In the genomic region with DNA sequence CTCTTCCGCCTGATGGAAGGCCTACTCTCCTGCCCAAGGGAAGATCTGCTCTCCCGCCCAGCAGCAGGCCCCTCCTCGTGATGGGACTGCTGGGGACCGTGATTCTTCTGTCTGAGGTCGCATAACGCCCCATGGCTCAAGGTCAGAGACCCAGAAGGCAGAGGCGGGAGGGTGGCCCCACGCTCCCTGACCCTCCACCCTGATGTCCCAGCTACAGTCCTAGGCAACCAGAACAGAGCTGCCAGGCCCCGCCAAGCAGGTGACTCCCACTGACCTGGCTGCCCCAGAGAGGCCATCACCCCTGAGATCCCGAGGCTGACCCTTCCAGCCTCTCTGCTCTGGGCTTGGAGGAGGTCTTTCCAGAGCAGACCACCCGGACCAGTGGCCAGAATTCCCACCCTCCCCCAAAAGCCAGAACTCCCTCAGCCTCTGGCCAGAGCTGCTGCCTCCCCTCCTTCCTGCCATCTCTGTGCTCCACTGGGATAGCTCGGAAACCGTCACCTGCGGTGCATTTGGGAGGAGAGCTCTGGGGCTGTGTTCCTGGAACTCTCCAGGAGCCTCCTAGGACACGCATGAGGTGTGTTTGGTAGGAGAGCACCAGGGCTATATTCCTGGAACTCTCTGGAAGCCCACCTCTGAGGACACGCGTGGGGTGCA, we compare ENCODE assay signal across 1 cellular context.
A peak's percentile ranks its signal among the peaks of the same experiment; 100 is the strongest.
TF ChIP-seq lines count a peak whose summit lies in the region.

No MANE protein-coding gene starts in this region.

TF ChIP-seq in HepG2, 621 proteins besides CTCF, POLR2A, EP300 and RAD21 (continued from another document):
- TF ChIP-seq, protein P1, sequence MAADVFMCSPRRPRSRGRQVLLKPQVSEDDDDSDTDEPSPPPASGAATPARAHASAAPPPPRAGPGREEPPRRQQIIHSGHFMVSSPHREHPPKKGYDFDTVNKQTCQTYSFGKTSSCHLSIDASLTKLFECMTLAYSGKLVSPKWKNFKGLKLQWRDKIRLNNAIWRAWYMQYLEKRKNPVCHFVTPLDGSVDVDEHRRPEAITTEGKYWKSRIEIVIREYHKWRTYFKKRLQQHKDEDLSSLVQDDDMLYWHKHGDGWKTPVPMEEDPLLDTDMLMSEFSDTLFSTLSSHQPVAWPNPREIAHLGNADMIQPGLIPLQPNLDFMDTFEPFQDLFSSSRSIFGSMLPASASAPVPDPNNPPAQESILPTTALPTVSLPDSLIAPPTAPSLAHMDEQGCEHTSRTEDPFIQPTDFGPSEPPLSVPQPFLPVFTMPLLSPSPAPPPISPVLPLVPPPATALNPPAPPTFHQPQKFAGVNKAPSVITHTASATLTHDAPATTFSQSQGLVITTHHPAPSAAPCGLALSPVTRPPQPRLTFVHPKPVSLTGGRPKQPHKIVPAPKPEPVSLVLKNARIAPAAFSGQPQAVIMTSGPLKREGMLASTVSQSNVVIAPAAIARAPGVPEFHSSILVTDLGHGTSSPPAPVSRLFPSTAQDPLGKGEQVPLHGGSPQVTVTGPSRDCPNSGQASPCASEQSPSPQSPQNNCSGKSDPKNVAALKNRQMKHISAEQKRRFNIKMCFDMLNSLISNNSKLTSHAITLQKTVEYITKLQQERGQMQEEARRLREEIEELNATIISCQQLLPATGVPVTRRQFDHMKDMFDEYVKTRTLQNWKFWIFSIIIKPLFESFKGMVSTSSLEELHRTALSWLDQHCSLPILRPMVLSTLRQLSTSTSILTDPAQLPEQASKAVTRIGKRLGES (CRISPR knock-in tag; IDR thresholded peaks at IDR 0.05; ENCODE audit: borderline replicate concordance) = no peak
- TF ChIP-seq ZBTB33 (CRISPR knock-in tag; IDR thresholded peaks at IDR 0.05) (no peak), BHLHE40 (IDR thresholded peaks at IDR 0.05; ENCODE audit: low read length) (no peak), KDM4B (CRISPR knock-in tag; IDR thresholded peaks at IDR 0.05) (no peak), ESRRA (CRISPR knock-in tag; IDR thresholded peaks at IDR 0.05; ENCODE audit: low read depth) (peak; percentile 60; the same call in 1 of the 2 replicates), ZNF350 (CRISPR knock-in tag; IDR thresholded peaks at IDR 0.05; ENCODE audit: borderline replicate concordance, low read depth) (0 out of 2 replicates have a peak, but pooled peaks have one; percentile 6), TBL1XR1 (IDR thresholded peaks at IDR 0.05; ENCODE audit: borderline replicate concordance, low read length, partially characterized antibody) (no peak), MTA1 (CRISPR knock-in tag; IDR thresholded peaks at IDR 0.05; ENCODE audit: borderline replicate concordance) (peak; percentile 31; the same call in 1 of the 2 replicates), ISX (CRISPR knock-in tag; conservative IDR thresholded peaks at IDR 0.05) (no peak), TBX3 (IDR thresholded peaks at IDR 0.05; ENCODE audit: borderline replicate concordance) (no peak), ERF (CRISPR knock-in tag; IDR thresholded peaks at IDR 0.05) (no peak), ZNF136 (CRISPR knock-in tag; IDR thresholded peaks at IDR 0.05; ENCODE audit: low read depth) (no peak), KDM5A (IDR thresholded peaks at IDR 0.05; ENCODE audit: borderline replicate concordance, low read length) (no peak), FOXO1 (CRISPR knock-in tag; IDR thresholded peaks at IDR 0.05) (no peak), ZNF343 (CRISPR knock-in tag; IDR thresholded peaks at IDR 0.05) (no peak), BRCA1 (CRISPR knock-in tag; IDR thresholded peaks at IDR 0.05) (no peak), NKX3-1 (CRISPR knock-in tag; IDR thresholded peaks at IDR 0.05) (no peak), SMC3 (IDR thresholded peaks at IDR 0.05; ENCODE audit: low read length) (no peak), KLF11 (CRISPR knock-in tag; IDR thresholded peaks at IDR 0.05) (no peak), ZC3H13 (CRISPR knock-in tag; IDR thresholded peaks at IDR 0.05) (0 out of 2 replicates have a peak, but pooled peaks have one; percentile 21), ZNF3 (CRISPR knock-in tag; IDR thresholded peaks at IDR 0.05) (no peak), ZHX1 (CRISPR knock-in tag; IDR thresholded peaks at IDR 0.05; ENCODE audit: low read depth) (no peak), PITX1 (CRISPR knock-in tag; IDR thresholded peaks at IDR 0.05) (0 out of 2 replicates have a peak, but pooled peaks have one; percentile 11), HDAC2 (CRISPR knock-in tag; IDR thresholded peaks at IDR 0.05) (peak; percentile 37; the same call in 1 of the 2 replicates), ZNF772 (CRISPR knock-in tag; IDR thresholded peaks at IDR 0.05) (0 out of 2 replicates have a peak, but pooled peaks have one; percentile 33), TFDP1 (CRISPR knock-in tag; IDR thresholded peaks at IDR 0.05; ENCODE audit: borderline replicate concordance) (peak; percentile 28; the same call in 1 of the 2 replicates), ZNF781 (CRISPR knock-in tag; IDR thresholded peaks at IDR 0.05; ENCODE audit: borderline replicate concordance, not compliant biosample characterization) (no peak)
- TF ChIP-seq, protein P2, sequence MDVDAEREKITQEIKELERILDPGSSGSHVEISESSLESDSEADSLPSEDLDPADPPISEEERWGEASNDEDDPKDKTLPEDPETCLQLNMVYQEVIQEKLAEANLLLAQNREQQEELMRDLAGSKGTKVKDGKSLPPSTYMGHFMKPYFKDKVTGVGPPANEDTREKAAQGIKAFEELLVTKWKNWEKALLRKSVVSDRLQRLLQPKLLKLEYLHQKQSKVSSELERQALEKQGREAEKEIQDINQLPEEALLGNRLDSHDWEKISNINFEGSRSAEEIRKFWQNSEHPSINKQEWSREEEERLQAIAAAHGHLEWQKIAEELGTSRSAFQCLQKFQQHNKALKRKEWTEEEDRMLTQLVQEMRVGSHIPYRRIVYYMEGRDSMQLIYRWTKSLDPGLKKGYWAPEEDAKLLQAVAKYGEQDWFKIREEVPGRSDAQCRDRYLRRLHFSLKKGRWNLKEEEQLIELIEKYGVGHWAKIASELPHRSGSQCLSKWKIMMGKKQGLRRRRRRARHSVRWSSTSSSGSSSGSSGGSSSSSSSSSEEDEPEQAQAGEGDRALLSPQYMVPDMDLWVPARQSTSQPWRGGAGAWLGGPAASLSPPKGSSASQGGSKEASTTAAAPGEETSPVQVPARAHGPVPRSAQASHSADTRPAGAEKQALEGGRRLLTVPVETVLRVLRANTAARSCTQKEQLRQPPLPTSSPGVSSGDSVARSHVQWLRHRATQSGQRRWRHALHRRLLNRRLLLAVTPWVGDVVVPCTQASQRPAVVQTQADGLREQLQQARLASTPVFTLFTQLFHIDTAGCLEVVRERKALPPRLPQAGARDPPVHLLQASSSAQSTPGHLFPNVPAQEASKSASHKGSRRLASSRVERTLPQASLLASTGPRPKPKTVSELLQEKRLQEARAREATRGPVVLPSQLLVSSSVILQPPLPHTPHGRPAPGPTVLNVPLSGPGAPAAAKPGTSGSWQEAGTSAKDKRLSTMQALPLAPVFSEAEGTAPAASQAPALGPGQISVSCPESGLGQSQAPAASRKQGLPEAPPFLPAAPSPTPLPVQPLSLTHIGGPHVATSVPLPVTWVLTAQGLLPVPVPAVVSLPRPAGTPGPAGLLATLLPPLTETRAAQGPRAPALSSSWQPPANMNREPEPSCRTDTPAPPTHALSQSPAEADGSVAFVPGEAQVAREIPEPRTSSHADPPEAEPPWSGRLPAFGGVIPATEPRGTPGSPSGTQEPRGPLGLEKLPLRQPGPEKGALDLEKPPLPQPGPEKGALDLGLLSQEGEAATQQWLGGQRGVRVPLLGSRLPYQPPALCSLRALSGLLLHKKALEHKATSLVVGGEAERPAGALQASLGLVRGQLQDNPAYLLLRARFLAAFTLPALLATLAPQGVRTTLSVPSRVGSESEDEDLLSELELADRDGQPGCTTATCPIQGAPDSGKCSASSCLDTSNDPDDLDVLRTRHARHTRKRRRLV (CRISPR knock-in tag; IDR thresholded peaks at IDR 0.05) = no peak
- TF ChIP-seq, protein P3, sequence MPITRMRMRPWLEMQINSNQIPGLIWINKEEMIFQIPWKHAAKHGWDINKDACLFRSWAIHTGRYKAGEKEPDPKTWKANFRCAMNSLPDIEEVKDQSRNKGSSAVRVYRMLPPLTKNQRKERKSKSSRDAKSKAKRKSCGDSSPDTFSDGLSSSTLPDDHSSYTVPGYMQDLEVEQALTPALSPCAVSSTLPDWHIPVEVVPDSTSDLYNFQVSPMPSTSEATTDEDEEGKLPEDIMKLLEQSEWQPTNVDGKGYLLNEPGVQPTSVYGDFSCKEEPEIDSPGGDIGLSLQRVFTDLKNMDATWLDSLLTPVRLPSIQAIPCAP (CRISPR knock-in tag; IDR thresholded peaks at IDR 0.05; ENCODE audit: low read depth) = no peak
